Comparison of ENCODE assay signal across 12 cellular contexts in the genomic region with DNA sequence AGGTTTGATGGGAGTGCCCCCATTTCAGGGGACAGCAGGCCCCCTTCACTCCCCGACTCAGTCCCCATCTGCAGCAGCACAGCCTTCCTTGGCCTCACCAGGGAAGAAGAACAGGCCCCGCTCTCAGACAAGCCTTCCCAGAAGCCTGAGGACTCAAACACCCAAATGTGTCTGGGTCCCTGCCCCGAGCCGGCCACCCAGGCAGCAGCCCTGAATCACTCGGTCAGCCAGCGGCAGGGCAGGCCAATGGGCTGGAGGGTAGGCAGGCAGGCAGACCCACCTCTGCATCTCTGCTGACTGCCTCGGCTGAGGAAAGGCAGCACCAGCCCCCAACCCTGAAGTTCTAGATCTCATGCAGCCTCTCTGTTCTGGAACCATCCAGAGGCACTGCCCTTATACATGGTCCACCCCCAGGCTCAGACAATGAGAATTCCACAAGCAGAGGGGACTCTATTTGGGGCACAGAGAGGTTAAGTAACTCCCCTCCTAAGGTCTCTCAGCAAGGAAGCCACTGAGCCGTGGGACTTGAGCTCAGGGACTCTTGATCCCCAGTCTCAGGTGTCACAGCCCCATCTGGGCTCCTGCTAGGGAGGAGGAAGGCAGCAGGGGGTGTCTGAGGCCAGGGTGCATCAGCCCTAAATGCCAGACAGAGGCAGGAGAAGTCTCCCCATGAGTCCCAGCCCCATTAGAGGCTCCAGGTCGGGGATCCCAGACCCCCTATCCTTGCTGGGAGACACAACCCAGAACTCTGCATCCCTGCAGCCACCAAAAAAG. TPM values are rescaled to one million over a fixed set of nuclear protein-coding genes. Genes with fewer than 3 reads are reported as not detected.
DNase-seq lines count a peak whose midpoint lies in the region; TF ChIP-seq lines count a peak whose summit lies in the region.
"Had no signal": no experiment of that assay in that cellular context is flagged by ENCODE, and none has a peak within 500 bp of the region (broad histone marks: within the 10 kb centered on the region; RNA-seq: fewer than 3 reads in every experiment).

No MANE protein-coding gene starts in this region.

- no peaks in the 10 kb centered on the region for H3K9me3 Mint-ChIP-seq in dendritic cell treated with granulocyte-macrophage colony-stimulating factor and Interleukin-4, amounts not matched to agents 40 ng/mL and 50 ng/mL, for 4 days
- no peaks in the 10 kb centered on the region for H3K9me3 Mint-ChIP-seq in Caco-2 (ENCODE audit: unreplicated experiment)

- intact Hi-C loops in dendritic cell treated with granulocyte-macrophage colony-stimulating factor and Interleukin-4, amounts not matched to agents 40 ng/mL and 50 ng/mL, for 4 days (cut with micrococcal nuclease) = no loop called here
- intact Hi-C loops in Caco-2 (cut with micrococcal nuclease; ENCODE audit: unreplicated experiment) = no loop called here

- H3K4me1 Mint-ChIP-seq in dendritic cell treated with granulocyte-macrophage colony-stimulating factor and Interleukin-4, amounts not matched to agents 40 ng/mL and 50 ng/mL, for 4 days (ENCODE audit: low read depth) = peaks cover 61% of the 10 kb centered on the region
- H3K4me1 Mint-ChIP-seq in Caco-2 (ENCODE audit: low read depth, unreplicated experiment) = no peaks in the 10 kb centered on the region

- H3K9me3 ChIP-seq in SJSA1 (replicated peaks) (no peaks in the 10 kb centered on the region), Caco-2 (no peaks in the 10 kb centered on the region)
- H3K9me3 ChIP-seq: BE2C, ovary had no signal

- H3K4me1 ChIP-seq in SJSA1 (replicated peaks) = peaks cover 54% of the 10 kb centered on the region
- H3K4me1 ChIP-seq in urinary bladder (ENCODE audit: insufficient read depth) = no peaks in the 10 kb centered on the region
- H3K4me1 ChIP-seq in Caco-2 = no peaks in the 10 kb centered on the region
- H3K4me1 ChIP-seq: BE2C had no signal

- H3K4me3 Mint-ChIP-seq in dendritic cell treated with granulocyte-macrophage colony-stimulating factor and Interleukin-4, amounts not matched to agents 40 ng/mL and 50 ng/mL, for 4 days = no peak overlapping the region
- no peak overlapping the region for H3K4me3 Mint-ChIP-seq in Caco-2 (ENCODE audit: unreplicated experiment)

- BruUV-seq in Caco-2 (replicated peaks; lab: Mats Ljungman, UMichigan) = no TSS peak

- H3K27ac Mint-ChIP-seq in dendritic cell treated with granulocyte-macrophage colony-stimulating factor and Interleukin-4, amounts not matched to agents 40 ng/mL and 50 ng/mL, for 4 days = peak overlapping the region; percentile 81
- no peak overlapping the region for H3K27ac Mint-ChIP-seq in Caco-2 (ENCODE audit: unreplicated experiment)

- POLR2A ChIA-PET in Caco-2 (lab: Charles Lee) = no interaction called here

- peak overlapping the region; percentile 35 for H3K4me3 ChIP-seq in SJSA1
- H3K4me3 ChIP-seq in urinary bladder (ENCODE audit: low read depth, low read length) = peak overlapping the region; percentile 14
- no peak overlapping the region for H3K4me3 ChIP-seq in Caco-2 (ENCODE audit: low read depth, low read length)
- H3K4me3 ChIP-seq: ovary had no signal

- TF ChIP-seq CTCF in Caco-2 (IDR thresholded peaks at IDR 0.05; ENCODE audit: insufficient read depth in 1 of 2, low read depth in 1 of 2, low read length in 1 of 2, severe bottlenecking in 1 of 2, unreplicated experiment in 1 of 2) = no peak

- 60% methylated on average over 9 of the region's 9 CpGs for WGBS in urinary bladder

- H3K27ac ChIP-seq in SJSA1 (peak overlapping the region; percentile 96), urinary bladder (ENCODE audit: low read depth) (peak overlapping the region; percentile 0)
- H3K27ac ChIP-seq: ovary had no signal

- no peaks in the 10 kb centered on the region; the same call in 1 of the 2 replicates for H3K36me3 ChIP-seq in SJSA1
- no peaks in the 10 kb centered on the region for H3K36me3 ChIP-seq in urinary bladder (ENCODE audit: insufficient read depth)
- H3K36me3 ChIP-seq in Caco-2 (ENCODE audit: control insufficient read depth, insufficient read depth, low read length) = no peaks in the 10 kb centered on the region
- H3K36me3 ChIP-seq: BE2C, ovary had no signal

- CTCF ChIA-PET in Caco-2 (lab: Charles Lee) = interaction anchor here (0.5 kb wide), 1 partner anchor 11 kb away, joined by 9 read pairs; no protein-coding TSS in a partner anchor

- no peaks in the 10 kb centered on the region for H3K36me3 Mint-ChIP-seq in dendritic cell treated with granulocyte-macrophage colony-stimulating factor and Interleukin-4, amounts not matched to agents 40 ng/mL and 50 ng/mL, for 4 days (ENCODE audit: low read depth)
- no peaks in the 10 kb centered on the region for H3K36me3 Mint-ChIP-seq in Caco-2 (ENCODE audit: insufficient read depth, unreplicated experiment)

- peak; percentile 28 for DNase-seq in stimulated activated CD4-positive, alpha-beta T cell treated with anti-CD3 and anti-CD28 coated beads, Interleukin-2, amount 100 ng/mL, for 4 hours (ENCODE audit: low read depth)
- no peak for DNase-seq in stimulated activated CD4-positive, alpha-beta T cell treated with anti-CD3 and anti-CD28 coated beads, Interleukin-4, amount 100 ng/mL, for 1 hour
- DNase-seq in SJSA1 (ENCODE audit: low read depth in 1 of 2, low spot score in 2 of 2) (peak; percentile 82 to 91), CD1c-positive myeloid dendritic cell (ENCODE audit: extremely low spot score) (no peak), Caco-2 (no peak), NCI-H345 treated with DMSO at 0.1 percent for 48 hours (lab: John Stamatoyannopoulos, UW; ENCODE audit: unreplicated experiment) (no peak)
- DNase-seq: BE2C, cortex of kidney, NCI-H510A treated with DMSO at 0.1 percent for 48 hours, ovary had no signal

- peaks cover 31% of the 10 kb centered on the region for H3K27me3 Mint-ChIP-seq in dendritic cell treated with granulocyte-macrophage colony-stimulating factor and Interleukin-4, amounts not matched to agents 40 ng/mL and 50 ng/mL, for 4 days
- no peaks in the 10 kb centered on the region for H3K27me3 Mint-ChIP-seq in Caco-2 (ENCODE audit: insufficient read depth, unreplicated experiment)

- H3K27me3 ChIP-seq in SJSA1 (replicated peaks) (no peaks in the 10 kb centered on the region), Caco-2 (replicated peaks; ENCODE audit: control insufficient read depth, insufficient read depth, low read length) (no peaks in the 10 kb centered on the region)
- H3K27me3 ChIP-seq: BE2C, ovary had no signal

RNA-seq across cellular contexts. Expression of gene RUNX3, which starts 33.2 kb away (rescaled TPM):
- 7.3 and 8.8 TPM in 2 replicates for total RNA-seq in SJSA1 (2014; rRNA removed; shearing (Covaris generic))
- total RNA-seq in urinary bladder (0.37 TPM), Caco-2 (2022) (1.1 and 1.6 TPM in 2 replicates)
- 2.5 TPM for polyA plus RNA-seq in urinary bladder

Comparison
In these comparisons a context has a peak if more than half of its experiments do, and no peak if none do; other contexts are left out.
1. DNase-seq: peak in stimulated activated CD4-positive, alpha-beta T cell treated with anti-CD3 and anti-CD28 coated beads, Interleukin-2, amount 100 ng/mL, for 4 hours (single experiment) and SJSA1 (2 of 2); none in stimulated activated CD4-positive, alpha-beta T cell treated with anti-CD3 and anti-CD28 coated beads, Interleukin-4, amount 100 ng/mL, for 1 hour (single experiment), CD1c-positive myeloid dendritic cell (single experiment), Caco-2 (0 of 2) and NCI-H345 treated with DMSO at 0.1 percent for 48 hours (single experiment).